In the genomic region with DNA sequence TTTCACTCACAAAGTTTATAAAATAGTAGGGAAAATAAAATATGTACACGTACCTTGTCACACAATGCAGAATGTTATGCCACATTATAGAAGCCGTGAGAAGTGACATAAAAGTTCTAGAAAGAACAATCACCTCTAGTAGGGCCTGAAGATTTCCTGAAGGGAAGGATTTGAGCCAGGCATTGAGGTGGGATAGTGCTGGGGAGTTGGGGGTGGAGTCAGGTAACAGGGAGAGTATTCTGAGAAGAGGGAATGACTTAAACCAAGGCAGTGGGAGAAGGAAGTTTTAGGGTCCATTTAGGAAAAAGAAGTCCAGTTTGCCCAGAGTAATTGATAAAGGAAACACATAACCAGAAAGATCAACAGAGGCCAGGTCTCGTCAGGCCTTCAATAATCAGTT, we compare ENCODE assay signal across 2 cellular contexts.
TF ChIP-seq lines count a peak whose summit lies in the region.

No MANE protein-coding gene starts in this region.

TF ChIP-seq in H1, 55 proteins besides CTCF, POLR2A, EP300 and RAD21:
- TF ChIP-seq, protein P1, sequence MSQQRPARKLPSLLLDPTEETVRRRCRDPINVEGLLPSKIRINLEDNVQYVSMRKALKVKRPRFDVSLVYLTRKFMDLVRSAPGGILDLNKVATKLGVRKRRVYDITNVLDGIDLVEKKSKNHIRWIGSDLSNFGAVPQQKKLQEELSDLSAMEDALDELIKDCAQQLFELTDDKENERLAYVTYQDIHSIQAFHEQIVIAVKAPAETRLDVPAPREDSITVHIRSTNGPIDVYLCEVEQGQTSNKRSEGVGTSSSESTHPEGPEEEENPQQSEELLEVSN (IDR thresholded peaks at IDR 0.05) = no peak
- TF ChIP-seq CHD2 (IDR thresholded peaks at IDR 0.05; ENCODE audit: low read length) (no peak), SAP30 (IDR thresholded peaks at IDR 0.05; ENCODE audit: insufficient read depth, insufficient replicate concordance, low read length) (no peak), SIN3A (conservative IDR thresholded peaks at IDR 0.05 in 1 of 2, IDR thresholded peaks at IDR 0.05 in 1 of 2; ENCODE audit: low read depth in 1 of 2, low read length in 2 of 2) (no peak), YY1 (IDR thresholded peaks at IDR 0.05; ENCODE audit: low read depth, low read length) (no peak), CEBPB (IDR thresholded peaks at IDR 0.05; ENCODE audit: low read depth, low read length) (no peak), SUZ12 (IDR thresholded peaks at IDR 0.05; ENCODE audit: low read length) (no peak), RXRA (IDR thresholded peaks at IDR 0.05; ENCODE audit: insufficient read depth, low read depth, low read length) (no peak), SIRT6 (IDR thresholded peaks at IDR 0.05; ENCODE audit: low read length) (no peak), POLR2AphosphoS5 (IDR thresholded peaks at IDR 0.05; ENCODE audit: low read depth, low read length) (no peak), CBX5 (IDR thresholded peaks at IDR 0.05; ENCODE audit: low read depth, low read length) (no peak), CHD1 (IDR thresholded peaks at IDR 0.05; ENCODE audit: low read depth, low read length) (no peak), NANOG (IDR thresholded peaks at IDR 0.05; ENCODE audit: insufficient read depth, low read depth, low read length, poor library complexity, severe bottlenecking) (no peak)
- TF ChIP-seq, protein P2, sequence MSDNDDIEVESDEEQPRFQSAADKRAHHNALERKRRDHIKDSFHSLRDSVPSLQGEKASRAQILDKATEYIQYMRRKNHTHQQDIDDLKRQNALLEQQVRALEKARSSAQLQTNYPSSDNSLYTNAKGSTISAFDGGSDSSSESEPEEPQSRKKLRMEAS (IDR thresholded peaks at IDR 0.05) = no peak
TF ChIP-seq in H1: peak in this region for 0.

TF ChIP-seq in GM12891, 5 proteins besides CTCF, POLR2A, EP300 and RAD21:
- TF ChIP-seq POU2F2 (IDR thresholded peaks at IDR 0.05; ENCODE audit: low read depth, low read length) (no peak), SPI1 (IDR thresholded peaks at IDR 0.05; ENCODE audit: low read depth, low read length) (no peak), POLR2AphosphoS5 (IDR thresholded peaks at IDR 0.05; ENCODE audit: low read depth, low read length) (no peak), TAF1 (IDR thresholded peaks at IDR 0.05; ENCODE audit: low read depth, low read length) (no peak), PAX5 (IDR thresholded peaks at IDR 0.05; ENCODE audit: insufficient read depth, low read length, severe bottlenecking) (no peak)
TF ChIP-seq in GM12891: peak in this region for 0.
